In genomic region chr9:7258688-7259396, GRCh38 we compare ENCODE assay signal across 13 cellular contexts.
DNase-seq lines count a peak whose midpoint lies in the region; ATAC-seq lines count a peak whose summit lies in the region.
"Had no signal": no experiment of that assay in that cellular context is flagged by ENCODE, and none has a peak within 500 bp of the region (broad histone marks: within the 10 kb centered on the region; RNA-seq: fewer than 3 reads in every experiment).

No MANE protein-coding gene starts in this region.

- H3K27me3 ChIP-seq in HUES6 (ENCODE audit: control insufficient read depth, insufficient read depth, low read length): no peaks in the 10 kb centered on the region
- H3K27me3 ChIP-seq: BLaER1 had no signal

- H3K9me3 ChIP-seq in HUES6 (ENCODE audit: control insufficient read depth, insufficient read depth, low read depth, low read length): no peaks in the 10 kb centered on the region
- H3K9me3 ChIP-seq: BLaER1 had no signal

- H3K4me1 ChIP-seq in HUES6 (ENCODE audit: control insufficient read depth, insufficient read depth, low read length): peaks cover 4% of the 10 kb centered on the region; the same call in 1 of the 2 replicates
- H3K4me1 ChIP-seq: BLaER1 had no signal

- peak overlapping the region; percentile 64 for H3K9ac ChIP-seq in HUES6 (ENCODE audit: low read length)
- H3K9ac ChIP-seq: BLaER1 had no signal

- no peak overlapping the region for H3K4me3 ChIP-seq in HUES6 (ENCODE audit: low read depth, low read length)
- H3K4me3 ChIP-seq: BLaER1 had no signal

- H3K36me3 ChIP-seq in HUES6 (ENCODE audit: control insufficient read depth, insufficient read depth, low read length): no peaks in the 10 kb centered on the region
- H3K36me3 ChIP-seq: BLaER1 had no signal

- ATAC-seq in GM18502 (IDR thresholded peaks at IDR 0.05; ENCODE audit: poor library complexity, unreplicated experiment): no peak
- ATAC-seq in HG03439 (IDR thresholded peaks at IDR 0.05; ENCODE audit: unreplicated experiment): no peak
- ATAC-seq: HCT116 had no signal

- DNase-seq in NCI-H1105 treated with DMSO at 0.1 percent for 48 hours (lab: John Stamatoyannopoulos, UW): peak; percentile 27
- no peak for DNase-seq in NCI-H1105 (lab: John Stamatoyannopoulos, UW)
- peak; percentile 30 for DNase-seq in SK-N-DZ (ENCODE audit: low spot score)
- no peak for DNase-seq in activated CD8-positive, alpha-beta memory T cell treated with anti-CD3 and anti-CD28 coated beads, Interleukin-2, amount 50 U/mL, for 48 hours
- DNase-seq: 8988T; CD4-positive, alpha-beta memory T cell; GOT3; H7 had no signal

- no peak overlapping the region for H3K27ac ChIP-seq in HUES6 (ENCODE audit: low read depth, low read length)
- H3K27ac ChIP-seq: BLaER1 had no signal

Comparison
In these comparisons a context has a peak if more than half of its experiments do, and no peak if none do; other contexts are left out.
1. DNase-seq: peak in NCI-H1105 treated with DMSO at 0.1 percent for 48 hours (single experiment) and SK-N-DZ (single experiment); none in NCI-H1105 (single experiment) and activated CD8-positive, alpha-beta memory T cell treated with anti-CD3 and anti-CD28 coated beads, Interleukin-2, amount 50 U/mL, for 48 hours (single experiment).